8 cellular contexts compared by ENCODE assay signal in genomic region chr14:55130194-55130550, GRCh38. TPM values are rescaled to one million over a fixed set of nuclear protein-coding genes. Genes with fewer than 3 reads are reported as not detected.
DNase-seq lines count a peak whose midpoint lies in the region; ATAC-seq, FAIRE-seq and TF ChIP-seq lines count a peak whose summit lies in the region.

No MANE protein-coding gene starts in this region.

- peaks cover 18% of the 10 kb centered on the region for H3K4me1 Mint-ChIP-seq in progenitor cell of endocrine pancreas (ENCODE audit: low read depth)

- no peak for FAIRE-seq in GM12892 (lab: Jason Lieb, UNC)

- H3K27ac ChIP-seq in PC-3 (ENCODE audit: low read length), result peak overlapping the region; percentile 70
- H3K27ac ChIP-seq in fibroblast of lung (ENCODE audit: insufficient read depth, low read length), result peak overlapping the region; percentile 96

- H3K9ac ChIP-seq in PC-3 (ENCODE audit: low read length) (peak overlapping the region; percentile 87), fibroblast of lung (ENCODE audit: insufficient read depth, low read length) (peak overlapping the region; percentile 96)

- intact Hi-C loops in PC-3 (cut with micrococcal nuclease), result loop anchor here (2.0 kb wide), 2 partner anchors 31 to 61 kb away; partner anchors contain the start of gene DLGAP5

- ATAC-seq in PC-3, result peak; percentile 37

- H3K27me3 Mint-ChIP-seq in progenitor cell of endocrine pancreas, result peaks cover 25% of the 10 kb centered on the region

- H3K4me2 ChIP-seq in PC-3 (ENCODE audit: low read length), result peak overlapping the region; percentile 83
- peak overlapping the region; percentile 89 for H3K4me2 ChIP-seq in fibroblast of lung (ENCODE audit: extremely low read depth, insufficient read depth, low read length)

- peaks cover 53% of the 10 kb centered on the region for H3K4me1 ChIP-seq in PC-3 (ENCODE audit: insufficient read depth, low read length)
- H3K4me1 ChIP-seq in fibroblast of lung (ENCODE audit: control insufficient read depth, extremely low read depth, insufficient read depth, low read length), result peaks cover 17% of the 10 kb centered on the region

- peaks cover 10% of the 10 kb centered on the region for H3F3A ChIP-seq in PC-3 (ENCODE audit: low read length, unreplicated experiment)

- H3K27me3 ChIP-seq in PC-3 (ENCODE audit: low read length) (no peaks in the 10 kb centered on the region), fibroblast of lung (ENCODE audit: control insufficient read depth, insufficient read depth, low read length) (no peaks in the 10 kb centered on the region)

- H3K79me2 ChIP-seq in PC-3 (ENCODE audit: low read length) (peaks cover 59% of the 10 kb centered on the region), fibroblast of lung (ENCODE audit: control insufficient read depth, insufficient read depth, low read length) (peaks cover 60% of the 10 kb centered on the region)

- H3K4me3 ChIP-seq in PC-3 (ENCODE audit: low read length) (peak overlapping the region; percentile 73), fibroblast of lung (replicated peaks in 1 of 4; ENCODE audit: control extremely low read depth in 1 of 4, insufficient read depth in 1 of 4, low read depth in 3 of 4, low read length in 4 of 4) (peak overlapping the region; percentile 92 to 99 (median 96))

- no peaks in the 10 kb centered on the region for H3K36me3 Mint-ChIP-seq in progenitor cell of endocrine pancreas (ENCODE audit: insufficient read depth)

- TF ChIP-seq POLR2A in GM12892 (IDR thresholded peaks at IDR 0.05; ENCODE audit: low read depth, low read length), result no peak

- no peaks in the 10 kb centered on the region for H3K9me2 ChIP-seq in PC-3 (replicated peaks; ENCODE audit: low read length)

- H2AFZ ChIP-seq in PC-3 (ENCODE audit: low read length) (peak overlapping the region; percentile 66), fibroblast of lung (ENCODE audit: low read length) (no peak overlapping the region)

- no peak overlapping the region for H3K27ac Mint-ChIP-seq in progenitor cell of endocrine pancreas

- H3K9me3 ChIP-seq in PC-3 (ENCODE audit: low read length) (no peaks in the 10 kb centered on the region), fibroblast of lung (ENCODE audit: control insufficient read depth, insufficient read depth, low read depth, low read length) (no peaks in the 10 kb centered on the region)

- TF ChIP-seq CTCF in PC-3 (conservative IDR thresholded peaks at IDR 0.05; ENCODE audit: low read depth, low read length) (no peak), fibroblast of lung (conservative IDR thresholded peaks at IDR 0.05 in 1 of 2, IDR thresholded peaks at IDR 0.05 in 1 of 2; ENCODE audit: low read depth in 1 of 2, low read length in 2 of 2) (no peak), progenitor cell of endocrine pancreas (IDR thresholded peaks at IDR 0.05; ENCODE audit: unreplicated experiment) (no peak)

- H3K4me3 Mint-ChIP-seq in progenitor cell of endocrine pancreas (ENCODE audit: low read depth), result peak overlapping the region; percentile 68

- CTCF ChIA-PET in PC-3 (lab: Charles Lee), result interaction anchor here (2.0 kb wide), 1 partner anchor 27 kb away, joined by 6 read pairs; no protein-coding TSS in a partner anchor

- DNase-seq in Daoy (ENCODE audit: low read depth) (peak; percentile 63), PC-3 (peak; percentile 97), fibroblast of lung (ENCODE audit: low read depth in 2 of 2) (peak; percentile 38 to 45), progenitor cell of endocrine pancreas (ENCODE audit: low spot score, unreplicated experiment) (no peak), globus pallidus (ENCODE audit: low spot score) (no peak), GM12892 (ENCODE audit: insufficient read length) (no peak), NCI-H526 (lab: John Stamatoyannopoulos, UW) (no peak), DMS153 treated with DMSO at 0.1 percent for 48 hours (lab: John Stamatoyannopoulos, UW; ENCODE audit: unreplicated experiment) (no peak)

- TSS peak; percentile 43 for BruUV-seq in PC-3 (replicated peaks; lab: Mats Ljungman, UMichigan)

- H3K36me3 ChIP-seq in PC-3 (ENCODE audit: low read depth, low read length) (peaks cover 20% of the 10 kb centered on the region), fibroblast of lung (ENCODE audit: control insufficient read depth, insufficient read depth, low read length) (no peaks in the 10 kb centered on the region)

- POLR2A ChIA-PET in PC-3 (lab: Charles Lee; ENCODE audit: unreplicated experiment), result interaction anchor here (0.6 to 2.4 kb wide), 3 partner anchors 16 to 679 kb away, joined by 3 to 45 read pairs (median 4); no protein-coding TSS in a partner anchor

- no peaks in the 10 kb centered on the region for H3K9me3 Mint-ChIP-seq in progenitor cell of endocrine pancreas (ENCODE audit: low read depth)

- H4K20me1 ChIP-seq in PC-3 (ENCODE audit: low read length) (peaks cover 44% of the 10 kb centered on the region), fibroblast of lung (ENCODE audit: control insufficient read depth, extremely low read depth, insufficient read depth, low read length) (peaks cover 2% of the 10 kb centered on the region)

RNA-seq across cellular contexts. Expression of gene LGALS3, which starts 1.1 kb away (rescaled TPM):
- 86.6 and 88.5 TPM in 2 replicates for total RNA-seq in Daoy (2014; rRNA removed; shearing (Covaris generic))
- 317 and 333 TPM in 2 replicates for total RNA-seq in PC-3 (2014; rRNA removed)
- total RNA-seq in fibroblast of lung, result 430 and 434 TPM in 2 replicates
- polyA plus RNA-seq in fibroblast of lung, result 333 and 398 TPM in 2 replicates
- polyA plus RNA-seq in fibroblast of lung (2012), result 345 and 493 TPM in 2 replicates
- polyA minus RNA-seq in fibroblast of lung (ENCODE audit: low replicate concordance), result 110 and 113 TPM in 2 replicates
- total RNA-seq in progenitor cell of endocrine pancreas, result 27.0 and 49.3 TPM in 2 replicates
- polyA plus RNA-seq in GM12892 (2012; ENCODE audit: missing spikeins), result 48.5 TPM

Comparison
In these comparisons a context has a peak if more than half of its experiments do, and no peak if none do; other contexts are left out.
1. DNase-seq: peak in Daoy (single experiment), PC-3 (single experiment) and fibroblast of lung (2 of 2); none in progenitor cell of endocrine pancreas (single experiment), globus pallidus (single experiment), GM12892 (single experiment), NCI-H526 (0 of 2) and DMS153 treated with DMSO at 0.1 percent for 48 hours (single experiment).